In genomic region chr7:80771523-80771922, GRCh38 we compare ENCODE assay signal across 15 cellular contexts.
DNase-seq lines count a peak whose midpoint lies in the region; ATAC-seq and TF ChIP-seq lines count a peak whose summit lies in the region.
"Had no signal": no experiment of that assay in that cellular context is flagged by ENCODE, and none has a peak within 500 bp of the region (broad histone marks: within the 10 kb centered on the region; RNA-seq: fewer than 3 reads in every experiment).

No MANE protein-coding gene starts in this region.

- WGBS in IMR-90 (ENCODE audit: extremely low coverage in 2 of 2, insufficient read length in 1 of 2), 2 experiments, result no CpG with 5 or more reads among the region's 4 CpGs

- no peak overlapping the region for H2BK20ac ChIP-seq in IMR-90 (ENCODE audit: low read depth, low read length)

- H3K4me1 Mint-ChIP-seq in CD14-positive monocyte, result peaks cover 33% of the 10 kb centered on the region
- H3K4me1 Mint-ChIP-seq: T-helper 17 cell had no signal

- POLR2A ChIA-PET in IMR-90 (lab: Charles Lee; ENCODE audit: unreplicated experiment), result no interaction called here

- no peak for TF ChIP-seq CTCF in CD14-positive monocyte (IDR thresholded peaks at IDR 0.05)
- TF ChIP-seq CTCF in IMR-90 (conservative IDR thresholded peaks at IDR 0.05; ENCODE audit: low read depth, low read length), result no peak
- TF ChIP-seq CTCF in choroid plexus epithelial cell (conservative IDR thresholded peaks at IDR 0.05; ENCODE audit: low read depth, low read length), result no peak

- CTCF ChIA-PET in IMR-90 (lab: Yijun Ruan, JAX), result interaction anchor here (0.6 kb wide), 2 partner anchors 10 to 62 kb away, joined by 3 to 7 read pairs; no protein-coding TSS in a partner anchor

- no peak overlapping the region for H3K56ac ChIP-seq in IMR-90 (ENCODE audit: extremely low read depth, insufficient read depth, low read length)

- H3K27ac Mint-ChIP-seq in CD14-positive monocyte, result peak overlapping the region in 6 of 7 donors; percentile 4 to 88 (median 52)
- H3K27ac Mint-ChIP-seq: T-helper 17 cell had no signal

- peak; percentile 70 for ATAC-seq in IMR-90 (ENCODE audit: low read depth)
- ATAC-seq in HG03135 (IDR thresholded peaks at IDR 0.05; ENCODE audit: unreplicated experiment), result no peak
- no peak for ATAC-seq in HG03196 (IDR thresholded peaks at IDR 0.05; ENCODE audit: unreplicated experiment)
- ATAC-seq: T-helper 17 cell had no signal

- no peak overlapping the region for H2BK5ac ChIP-seq in IMR-90 (ENCODE audit: low read depth, low read length, poor library complexity, severe bottlenecking)

- in situ Hi-C loops in IMR-90 (cut with MboI; ENCODE audit: low sequenced_read_pairs), result no loop called here

- no peak overlapping the region for H3K4me2 ChIP-seq in IMR-90 (ENCODE audit: low read depth, low read length)

- no TSS peak for BruUV-seq in IMR-90 (replicated peaks; lab: Mats Ljungman, UMichigan)

- no peaks in the 10 kb centered on the region for H3K27me3 ChIP-seq in IMR-90 (ENCODE audit: control insufficient read depth, insufficient read depth, low read length)
- H3K27me3 ChIP-seq in muscle layer of colon (ENCODE audit: control insufficient read depth in 1 of 2, insufficient read depth in 2 of 2, low read length in 2 of 2), result no peaks in the 10 kb centered on the region
- H3K27me3 ChIP-seq: suprapubic skin had no signal

- TF ChIP-seq POLR2A in IMR-90 (IDR thresholded peaks at IDR 0.05; ENCODE audit: low read depth, low read length), result no peak

- H3K36me3 Mint-ChIP-seq in CD14-positive monocyte, result peaks cover 23 to 29% of the 10 kb centered on the region in 2 donors

- H2BK120ac ChIP-seq in IMR-90 (ENCODE audit: low read depth, low read length), result no peak overlapping the region

- 0 out of 2 replicates have a peak overlapping the region, but pooled peaks have one; percentile 17 for H2AK5ac ChIP-seq in IMR-90 (ENCODE audit: low read depth, low read length)

- H4K8ac ChIP-seq in IMR-90 (ENCODE audit: low read depth in 2 of 2, low read length in 2 of 2), result no peak overlapping the region

- H3K18ac ChIP-seq in IMR-90 (ENCODE audit: low read depth, low read length), result no peak overlapping the region

- 0 out of 2 replicates have a peak overlapping the region, but pooled peaks have one; percentile 12 for H3K14ac ChIP-seq in IMR-90 (replicated peaks; ENCODE audit: low read depth, low read length)

- peaks cover 4 to 9% (median 6%) of the 10 kb centered on the region in 7 donors for H3K9me3 Mint-ChIP-seq in CD14-positive monocyte

- H3K79me1 ChIP-seq in IMR-90 (ENCODE audit: low read depth in 1 of 2, low read length in 2 of 2), result no peaks in the 10 kb centered on the region

- H3K9me1 ChIP-seq in IMR-90 (ENCODE audit: insufficient read depth, low read length), result peaks cover 6% of the 10 kb centered on the region

- no peak overlapping the region for H3K4me3 Mint-ChIP-seq in CD14-positive monocyte
- H3K4me3 Mint-ChIP-seq: T-helper 17 cell had no signal

- no peak overlapping the region for H3K4ac ChIP-seq in IMR-90 (ENCODE audit: low read depth, low read length)

- H2BK15ac ChIP-seq in IMR-90 (ENCODE audit: low read depth, low read length), result 0 out of 3 replicates have a peak overlapping the region, but pooled peaks have one; percentile 12

- no peak overlapping the region for H2AK9ac ChIP-seq in IMR-90 (replicated peaks; ENCODE audit: low read depth, low read length, poor library complexity)

- H3K9me3 ChIP-seq in IMR-90 (ENCODE audit: control insufficient read depth, insufficient read depth, low read length), result no peaks in the 10 kb centered on the region
- H3K9me3 ChIP-seq in muscle layer of colon (ENCODE audit: low read length), result no peaks in the 10 kb centered on the region
- H3K9me3 ChIP-seq: suprapubic skin had no signal

- H4K20me1 ChIP-seq in IMR-90 (ENCODE audit: insufficient read depth, low read length), result no peaks in the 10 kb centered on the region

- peak overlapping the region; percentile 29 for H2AFZ ChIP-seq in IMR-90 (replicated peaks; ENCODE audit: low read length, poor library complexity)

- DNase-seq in CD14-positive monocyte (ENCODE audit: low spot score) (no peak), IMR-90 (peak; percentile 78), choroid plexus epithelial cell (ENCODE audit: low read depth) (peak; percentile 42), NCI-H2107 treated with DMSO at 0.1 percent for 48 hours (lab: John Stamatoyannopoulos, UW; ENCODE audit: unreplicated experiment) (no peak), AG20443 (ENCODE audit: low spot score) (no peak)
- DNase-seq: activated CD4-positive, alpha-beta T cell treated with anti-CD3 and anti-CD28 coated beads for 4 hours; AML-193; cerebellar nuclear complex; DMS153; erythroblast; T-helper 17 cell had no signal

- no peak overlapping the region for H3K9ac ChIP-seq in IMR-90 (ENCODE audit: low read depth, low read length)
- no peak overlapping the region for H3K9ac ChIP-seq in muscle layer of colon (ENCODE audit: low read length)

- H3K27me3 Mint-ChIP-seq in CD14-positive monocyte (ENCODE audit: low read depth in 3 of 3), result no peaks in the 10 kb centered on the region
- H3K27me3 Mint-ChIP-seq: T-helper 17 cell had no signal

- intact Hi-C loops in CD14-positive monocyte (cut with micrococcal nuclease) (loop anchor here in 1 of 2 donors (10.0 kb wide), 1 partner anchor 67 kb away; no protein-coding TSS in a partner anchor), IMR-90 (cut with micrococcal nuclease) (loop anchor here (5.0 kb wide), 1 partner anchor 61 kb away; no protein-coding TSS in a partner anchor)

- dilution Hi-C loops in IMR-90 (cut with HindIII; ENCODE audit: low sequenced_read_pairs, unreplicated experiment), result no loop called here

- peaks cover 3% of the 10 kb centered on the region; the same call in 1 of the 2 replicates for H3K36me3 ChIP-seq in IMR-90 (ENCODE audit: control insufficient read depth, insufficient read depth, low read length)
- no peaks in the 10 kb centered on the region for H3K36me3 ChIP-seq in muscle layer of colon (ENCODE audit: insufficient read depth, low read length)
- H3K36me3 ChIP-seq: suprapubic skin had no signal

- H3K27ac ChIP-seq in IMR-90 (ENCODE audit: insufficient read depth, low read length) (no peak overlapping the region), muscle layer of colon (ENCODE audit: low read depth, low read length) (peak overlapping the region; percentile 19)
- H3K27ac ChIP-seq: suprapubic skin had no signal

- H3K4me1 ChIP-seq in IMR-90 (ENCODE audit: control insufficient read depth, insufficient read depth, low read length) (peaks cover 7% of the 10 kb centered on the region; the same call in 1 of the 2 replicates), muscle layer of colon (ENCODE audit: insufficient read depth, low read length) (peaks cover 70% of the 10 kb centered on the region)

- no peak overlapping the region for H4K91ac ChIP-seq in IMR-90 (ENCODE audit: insufficient read depth, low read depth, low read length)

- no peak overlapping the region for H4K5ac ChIP-seq in IMR-90 (ENCODE audit: low read depth, low read length)

- H3K4me3 ChIP-seq in IMR-90 (ENCODE audit: insufficient read depth, low read depth, low read length), result no peak overlapping the region
- H3K4me3 ChIP-seq in choroid plexus epithelial cell (ENCODE audit: low read depth, low read length), result no peak overlapping the region
- H3K4me3 ChIP-seq in muscle layer of colon (ENCODE audit: low read depth in 1 of 2, low read length in 2 of 2), result no peak overlapping the region
- H3K4me3 ChIP-seq: suprapubic skin had no signal

- H3K23ac ChIP-seq in IMR-90 (ENCODE audit: low read depth, low read length), result no peak overlapping the region

- TF ChIP-seq RAD21 in IMR-90 (IDR thresholded peaks at IDR 0.05; ENCODE audit: low read length), result no peak

TF ChIP-seq in IMR-90, 13 proteins besides CTCF, POLR2A, EP300 and RAD21:
- TF ChIP-seq BHLHE40 (IDR thresholded peaks at IDR 0.05; ENCODE audit: low read depth, low read length) (0 out of 2 replicates have a peak, but pooled peaks have one; percentile 24), MAZ (IDR thresholded peaks at IDR 0.05; ENCODE audit: borderline replicate concordance, low read depth, low read length) (no peak), CHD1 (IDR thresholded peaks at IDR 0.05; ENCODE audit: low read depth, low read length) (no peak), SMC3 (IDR thresholded peaks at IDR 0.05; ENCODE audit: low read depth, low read length) (no peak), ELK1 (IDR thresholded peaks at IDR 0.05; ENCODE audit: borderline replicate concordance, low read depth, low read length) (no peak), USF2 (IDR thresholded peaks at IDR 0.05; ENCODE audit: low read depth, low read length) (no peak), MXI1 (IDR thresholded peaks at IDR 0.05; ENCODE audit: borderline replicate concordance, low read depth, low read length) (no peak), MAFK (IDR thresholded peaks at IDR 0.05; ENCODE audit: low read depth, low read length) (no peak), RCOR1 (IDR thresholded peaks at IDR 0.05; ENCODE audit: insufficient replicate concordance, low read length) (peak; percentile 15), NFE2L2 (IDR thresholded peaks at IDR 0.05; ENCODE audit: low read depth, low read length) (no peak), RFX5 (IDR thresholded peaks at IDR 0.05; ENCODE audit: low read depth, low read length) (no peak)

Comparison
In these comparisons a context has a peak if more than half of its experiments do, and no peak if none do; other contexts are left out.
1. DNase-seq: peak in IMR-90 (single experiment) and choroid plexus epithelial cell (single experiment); none in CD14-positive monocyte (single experiment), NCI-H2107 treated with DMSO at 0.1 percent for 48 hours (single experiment) and AG20443 (single experiment).